Comparison of ENCODE assay signal across 1 cellular context in genomic region chr16:72936408-72936807, GRCh38.
TF ChIP-seq lines count a peak whose summit lies in the region.

No MANE protein-coding gene starts in this region.

TF ChIP-seq in HepG2, 621 proteins besides CTCF, POLR2A, EP300 and RAD21 (continued from another document and continues in another):
- no peak for TF ChIP-seq ZNF276 (CRISPR knock-in tag; IDR thresholded peaks at IDR 0.05; ENCODE audit: low read depth)
- TF ChIP-seq SAFB2 (CRISPR knock-in tag; IDR thresholded peaks at IDR 0.05; ENCODE audit: borderline replicate concordance, low read depth): no peak
- no peak for TF ChIP-seq ZKSCAN5 (CRISPR knock-in tag; IDR thresholded peaks at IDR 0.05)
- TF ChIP-seq, protein P1, sequence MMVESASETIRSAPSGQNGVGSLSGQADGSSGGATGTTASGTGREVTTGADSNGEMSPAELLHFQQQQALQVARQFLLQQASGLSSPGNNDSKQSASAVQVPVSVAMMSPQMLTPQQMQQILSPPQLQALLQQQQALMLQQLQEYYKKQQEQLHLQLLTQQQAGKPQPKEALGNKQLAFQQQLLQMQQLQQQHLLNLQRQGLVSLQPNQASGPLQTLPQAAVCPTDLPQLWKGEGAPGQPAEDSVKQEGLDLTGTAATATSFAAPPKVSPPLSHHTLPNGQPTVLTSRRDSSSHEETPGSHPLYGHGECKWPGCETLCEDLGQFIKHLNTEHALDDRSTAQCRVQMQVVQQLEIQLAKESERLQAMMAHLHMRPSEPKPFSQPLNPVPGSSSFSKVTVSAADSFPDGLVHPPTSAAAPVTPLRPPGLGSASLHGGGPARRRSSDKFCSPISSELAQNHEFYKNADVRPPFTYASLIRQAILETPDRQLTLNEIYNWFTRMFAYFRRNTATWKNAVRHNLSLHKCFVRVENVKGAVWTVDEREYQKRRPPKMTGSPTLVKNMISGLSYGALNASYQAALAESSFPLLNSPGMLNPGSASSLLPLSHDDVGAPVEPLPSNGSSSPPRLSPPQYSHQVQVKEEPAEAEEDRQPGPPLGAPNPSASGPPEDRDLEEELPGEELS (CRISPR knock-in tag; IDR thresholded peaks at IDR 0.05): 0 out of 2 replicates have a peak, but pooled peaks have one; percentile 10
- TF ChIP-seq TBP (CRISPR knock-in tag; IDR thresholded peaks at IDR 0.05): no peak
- TF ChIP-seq ZSCAN31 (CRISPR knock-in tag; IDR thresholded peaks at IDR 0.05; ENCODE audit: low read depth): no peak
- TF ChIP-seq ZNF451 (CRISPR knock-in tag; IDR thresholded peaks at IDR 0.05): no peak
- no peak for TF ChIP-seq HOXA9 (CRISPR knock-in tag; IDR thresholded peaks at IDR 0.05; ENCODE audit: borderline replicate concordance)
- peak; percentile 99 for TF ChIP-seq ZMYM3 (CRISPR knock-in tag; IDR thresholded peaks at IDR 0.05)
- no peak for TF ChIP-seq TARDBP (CRISPR knock-in tag; IDR thresholded peaks at IDR 0.05)
- TF ChIP-seq ZNF737 (CRISPR knock-in tag; IDR thresholded peaks at IDR 0.05; ENCODE audit: borderline replicate concordance): no peak
- TF ChIP-seq RBM22 (optimal IDR thresholded peaks at IDR 0.05; ENCODE audit: low read length): peak; percentile 48
- TF ChIP-seq HNRNPLL (IDR thresholded peaks at IDR 0.05; ENCODE audit: low read depth, low read length, poor library complexity, severe bottlenecking): no peak
- TF ChIP-seq POGZ (CRISPR knock-in tag; IDR thresholded peaks at IDR 0.05): peak; percentile 65; the same call in 1 of the 2 replicates
- TF ChIP-seq ZNF768 (CRISPR knock-in tag; IDR thresholded peaks at IDR 0.05): peak; percentile 91
- no peak for TF ChIP-seq TFDP2 (CRISPR knock-in tag; IDR thresholded peaks at IDR 0.05)
- no peak for TF ChIP-seq MYNN (CRISPR knock-in tag; IDR thresholded peaks at IDR 0.05; ENCODE audit: low read depth)
- TF ChIP-seq ZNF337 (CRISPR knock-in tag; IDR thresholded peaks at IDR 0.05; ENCODE audit: borderline replicate concordance, low read depth): no peak
- peak; percentile 95 for TF ChIP-seq ZMYM2 (CRISPR knock-in tag; IDR thresholded peaks at IDR 0.05)
- TF ChIP-seq XRCC5 (optimal IDR thresholded peaks at IDR 0.05; ENCODE audit: low read length): no peak
- no peak for TF ChIP-seq FOXP1 (IDR thresholded peaks at IDR 0.05)
- no peak for TF ChIP-seq FOXP1 (CRISPR knock-in tag; IDR thresholded peaks at IDR 0.05)
- TF ChIP-seq ZFP41 (CRISPR knock-in tag; IDR thresholded peaks at IDR 0.05; ENCODE audit: borderline replicate concordance): no peak
- TF ChIP-seq ZNF3 (CRISPR knock-in tag; IDR thresholded peaks at IDR 0.05): no peak
- no peak for TF ChIP-seq SPEN (CRISPR knock-in tag; IDR thresholded peaks at IDR 0.05; ENCODE audit: low read depth)
- TF ChIP-seq, protein P2, sequence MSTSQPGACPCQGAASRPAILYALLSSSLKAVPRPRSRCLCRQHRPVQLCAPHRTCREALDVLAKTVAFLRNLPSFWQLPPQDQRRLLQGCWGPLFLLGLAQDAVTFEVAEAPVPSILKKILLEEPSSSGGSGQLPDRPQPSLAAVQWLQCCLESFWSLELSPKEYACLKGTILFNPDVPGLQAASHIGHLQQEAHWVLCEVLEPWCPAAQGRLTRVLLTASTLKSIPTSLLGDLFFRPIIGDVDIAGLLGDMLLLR (CRISPR knock-in tag; IDR thresholded peaks at IDR 0.05): no peak
- TF ChIP-seq ZNF629 (CRISPR knock-in tag; conservative IDR thresholded peaks at IDR 0.05): no peak
- no peak for TF ChIP-seq SIX4 (CRISPR knock-in tag; IDR thresholded peaks at IDR 0.05)
- 0 out of 2 replicates have a peak, but pooled peaks have one; percentile 20 for TF ChIP-seq SP5 (CRISPR knock-in tag; IDR thresholded peaks at IDR 0.05; ENCODE audit: borderline replicate concordance, low read depth)
- no peak for TF ChIP-seq KMT2B (CRISPR knock-in tag; IDR thresholded peaks at IDR 0.05)
- TF ChIP-seq SMAD1 (CRISPR knock-in tag; IDR thresholded peaks at IDR 0.05; ENCODE audit: borderline replicate concordance, low read depth): no peak
- TF ChIP-seq ZNF605 (CRISPR knock-in tag; IDR thresholded peaks at IDR 0.05): 0 out of 2 replicates have a peak, but pooled peaks have one; percentile 53
- TF ChIP-seq CHD2 (IDR thresholded peaks at IDR 0.05; ENCODE audit: low read depth, low read length): no peak
- no peak for TF ChIP-seq HNRNPK (IDR thresholded peaks at IDR 0.05; ENCODE audit: low read depth, low read length, poor library complexity, severe bottlenecking)
- TF ChIP-seq, protein P3, sequence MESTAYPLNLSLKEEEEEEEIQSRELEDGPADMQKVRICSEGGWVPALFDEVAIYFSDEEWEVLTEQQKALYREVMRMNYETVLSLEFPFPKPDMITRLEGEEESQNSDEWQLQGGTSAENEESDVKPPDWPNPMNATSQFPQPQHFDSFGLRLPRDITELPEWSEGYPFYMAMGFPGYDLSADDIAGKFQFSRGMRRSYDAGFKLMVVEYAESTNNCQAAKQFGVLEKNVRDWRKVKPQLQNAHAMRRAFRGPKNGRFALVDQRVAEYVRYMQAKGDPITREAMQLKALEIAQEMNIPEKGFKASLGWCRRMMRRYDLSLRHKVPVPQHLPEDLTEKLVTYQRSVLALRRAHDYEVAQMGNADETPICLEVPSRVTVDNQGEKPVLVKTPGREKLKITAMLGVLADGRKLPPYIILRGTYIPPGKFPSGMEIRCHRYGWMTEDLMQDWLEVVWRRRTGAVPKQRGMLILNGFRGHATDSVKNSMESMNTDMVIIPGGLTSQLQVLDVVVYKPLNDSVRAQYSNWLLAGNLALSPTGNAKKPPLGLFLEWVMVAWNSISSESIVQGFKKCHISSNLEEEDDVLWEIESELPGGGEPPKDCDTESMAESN (CRISPR knock-in tag; conservative IDR thresholded peaks at IDR 0.05): no peak
- no peak for TF ChIP-seq FOXA1 (IDR thresholded peaks at IDR 0.05)
- TF ChIP-seq FOXA1 (CRISPR knock-in tag; IDR thresholded peaks at IDR 0.05): no peak
- no peak for TF ChIP-seq SP140L (CRISPR knock-in tag; IDR thresholded peaks at IDR 0.05; ENCODE audit: borderline replicate concordance)
- TF ChIP-seq ZNF292 (CRISPR knock-in tag; IDR thresholded peaks at IDR 0.05; ENCODE audit: borderline replicate concordance, low read depth): no peak
- no peak for TF ChIP-seq ZBTB7A (CRISPR knock-in tag; IDR thresholded peaks at IDR 0.05)
- no peak for TF ChIP-seq BRF2 (CRISPR knock-in tag; IDR thresholded peaks at IDR 0.05)
- TF ChIP-seq PHF5A (CRISPR knock-in tag; IDR thresholded peaks at IDR 0.05; ENCODE audit: low read depth, unreplicated experiment): no peak
- TF ChIP-seq IRX3 (CRISPR knock-in tag; IDR thresholded peaks at IDR 0.05; ENCODE audit: borderline replicate concordance, low read depth): no peak
- TF ChIP-seq, protein P4, sequence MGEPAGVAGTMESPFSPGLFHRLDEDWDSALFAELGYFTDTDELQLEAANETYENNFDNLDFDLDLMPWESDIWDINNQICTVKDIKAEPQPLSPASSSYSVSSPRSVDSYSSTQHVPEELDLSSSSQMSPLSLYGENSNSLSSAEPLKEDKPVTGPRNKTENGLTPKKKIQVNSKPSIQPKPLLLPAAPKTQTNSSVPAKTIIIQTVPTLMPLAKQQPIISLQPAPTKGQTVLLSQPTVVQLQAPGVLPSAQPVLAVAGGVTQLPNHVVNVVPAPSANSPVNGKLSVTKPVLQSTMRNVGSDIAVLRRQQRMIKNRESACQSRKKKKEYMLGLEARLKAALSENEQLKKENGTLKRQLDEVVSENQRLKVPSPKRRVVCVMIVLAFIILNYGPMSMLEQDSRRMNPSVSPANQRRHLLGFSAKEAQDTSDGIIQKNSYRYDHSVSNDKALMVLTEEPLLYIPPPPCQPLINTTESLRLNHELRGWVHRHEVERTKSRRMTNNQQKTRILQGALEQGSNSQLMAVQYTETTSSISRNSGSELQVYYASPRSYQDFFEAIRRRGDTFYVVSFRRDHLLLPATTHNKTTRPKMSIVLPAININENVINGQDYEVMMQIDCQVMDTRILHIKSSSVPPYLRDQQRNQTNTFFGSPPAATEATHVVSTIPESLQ (CRISPR knock-in tag; conservative IDR thresholded peaks at IDR 0.05): no peak
- no peak for TF ChIP-seq MBNL3 (CRISPR knock-in tag; conservative IDR thresholded peaks at IDR 0.05)
- TF ChIP-seq, protein P5, sequence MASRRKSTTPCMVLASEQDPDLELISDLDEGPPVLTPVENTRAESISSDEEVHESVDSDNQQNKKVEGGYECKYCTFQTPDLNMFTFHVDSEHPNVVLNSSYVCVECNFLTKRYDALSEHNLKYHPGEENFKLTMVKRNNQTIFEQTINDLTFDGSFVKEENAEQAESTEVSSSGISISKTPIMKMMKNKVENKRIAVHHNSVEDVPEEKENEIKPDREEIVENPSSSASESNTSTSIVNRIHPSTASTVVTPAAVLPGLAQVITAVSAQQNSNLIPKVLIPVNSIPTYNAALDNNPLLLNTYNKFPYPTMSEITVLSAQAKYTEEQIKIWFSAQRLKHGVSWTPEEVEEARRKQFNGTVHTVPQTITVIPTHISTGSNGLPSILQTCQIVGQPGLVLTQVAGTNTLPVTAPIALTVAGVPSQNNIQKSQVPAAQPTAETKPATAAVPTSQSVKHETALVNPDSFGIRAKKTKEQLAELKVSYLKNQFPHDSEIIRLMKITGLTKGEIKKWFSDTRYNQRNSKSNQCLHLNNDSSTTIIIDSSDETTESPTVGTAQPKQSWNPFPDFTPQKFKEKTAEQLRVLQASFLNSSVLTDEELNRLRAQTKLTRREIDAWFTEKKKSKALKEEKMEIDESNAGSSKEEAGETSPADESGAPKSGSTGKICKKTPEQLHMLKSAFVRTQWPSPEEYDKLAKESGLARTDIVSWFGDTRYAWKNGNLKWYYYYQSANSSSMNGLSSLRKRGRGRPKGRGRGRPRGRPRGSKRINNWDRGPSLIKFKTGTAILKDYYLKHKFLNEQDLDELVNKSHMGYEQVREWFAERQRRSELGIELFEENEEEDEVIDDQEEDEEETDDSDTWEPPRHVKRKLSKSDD (CRISPR knock-in tag; IDR thresholded peaks at IDR 0.05; ENCODE audit: low read depth): no peak
- peak; percentile 45; the same call in 1 of the 2 replicates for TF ChIP-seq HDAC2 (CRISPR knock-in tag; IDR thresholded peaks at IDR 0.05)
- no peak for TF ChIP-seq ZNF501 (CRISPR knock-in tag; IDR thresholded peaks at IDR 0.05)
- TF ChIP-seq CHD4 (IDR thresholded peaks at IDR 0.05; ENCODE audit: borderline replicate concordance, low read length): peak; percentile 96; the same call in 1 of the 2 replicates
